Comparison of ENCODE assay signal across 15 cellular contexts in the genomic region with DNA sequence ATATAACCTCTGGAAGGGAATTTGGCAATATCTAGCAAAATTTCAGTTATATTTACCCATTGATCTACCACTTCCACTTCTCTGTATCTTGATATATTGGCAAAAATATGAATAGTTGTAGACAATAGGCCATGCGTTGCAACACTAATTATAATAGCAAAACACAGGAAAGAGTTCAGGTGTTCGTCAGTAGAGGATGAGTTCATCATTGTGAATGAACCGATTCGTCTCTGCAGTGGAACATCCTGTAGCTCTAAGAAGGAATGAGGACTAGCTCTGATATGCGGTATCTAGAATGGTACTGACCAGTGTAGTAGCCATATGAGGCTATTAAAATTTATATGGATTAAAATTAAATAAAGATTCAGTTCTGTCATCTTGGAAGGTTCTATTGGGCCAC.
"Had no signal": no experiment of that assay in that cellular context is flagged by ENCODE, and none has a peak within 500 bp of the region (broad histone marks: within the 10 kb centered on the region; RNA-seq: fewer than 3 reads in every experiment).

No MANE protein-coding gene starts in this region.

- DNase-seq: IMR-90, Karpas-422, KG1, MM.1S, NCI-H1092 treated with DMSO at 0.1 percent for 48 hours, NCI-H1436, NCI-H187, NCI-H2029, NCI-H2081 treated with DMSO at 0.1 percent for 48 hours, NCI-H2171, NCI-H345, NCI-H446 treated with DMSO at 0.1 percent for 48 hours, NCI-H510A treated with DMSO at 0.1 percent for 48 hours, NCI-H526, SHP77 had no signal
